17 cellular contexts compared by ENCODE assay signal in the genomic region with DNA sequence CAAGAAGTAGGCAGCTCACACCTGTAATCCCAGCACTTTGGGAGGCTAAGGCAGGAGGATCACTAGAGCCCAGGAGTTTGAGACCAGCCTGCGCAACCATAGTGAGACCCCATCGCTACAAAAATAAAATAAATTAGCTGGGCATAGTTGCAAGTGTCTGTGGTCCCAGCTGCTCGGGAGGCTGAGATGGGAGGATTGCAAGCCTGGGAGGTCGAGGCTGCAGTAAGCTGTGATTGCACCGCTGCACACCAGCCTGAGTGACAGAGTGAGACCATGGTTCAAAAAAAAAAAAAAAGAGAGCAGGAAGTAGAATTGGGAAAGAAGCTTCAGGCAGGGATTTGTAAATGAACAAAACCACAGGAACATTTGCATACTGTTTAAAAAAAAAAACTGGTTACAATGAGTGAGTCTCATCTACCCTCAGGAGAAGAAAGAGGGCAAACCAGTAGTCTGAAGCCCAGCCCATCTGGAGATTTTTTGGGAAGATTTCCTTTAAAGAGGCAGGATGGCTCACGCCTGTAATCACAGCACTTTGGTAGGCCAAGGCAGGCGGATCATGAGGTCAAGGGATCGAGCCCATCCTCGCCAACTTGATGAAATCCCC. TPM values are rescaled to one million over a fixed set of nuclear protein-coding genes. Genes with fewer than 3 reads are reported as not detected.
DNase-seq lines count a peak whose midpoint lies in the region; ATAC-seq and TF ChIP-seq lines count a peak whose summit lies in the region.
"Had no signal": no experiment of that assay in that cellular context is flagged by ENCODE, and none has a peak within 500 bp of the region (broad histone marks: within the 10 kb centered on the region; RNA-seq: fewer than 3 reads in every experiment).

No MANE protein-coding gene starts in this region.

- H3F3A ChIP-seq in GM23248 (ENCODE audit: insufficient read depth) = no peaks in the 10 kb centered on the region

- H4K20me1 ChIP-seq in GM23248 (ENCODE audit: insufficient read depth) = no peaks in the 10 kb centered on the region

- H3K4me2 ChIP-seq in GM23248 (ENCODE audit: unreplicated experiment) = no peak overlapping the region
- H3K4me2 ChIP-seq: hepatocyte had no signal

- in situ Hi-C loops in GM23248 (cut with MboI) = loop anchor here (25.0 kb wide), 1 partner anchor 591 kb away; no protein-coding TSS in a partner anchor

- H3K4me3 ChIP-seq in GM23248 = no peak overlapping the region
- H3K4me3 ChIP-seq in breast epithelium = no peak overlapping the region
- no peak overlapping the region for H3K4me3 ChIP-seq in psoas muscle
- H3K4me3 ChIP-seq in Peyer's patch = no peak overlapping the region
- H3K4me3 ChIP-seq in uterus = no peak overlapping the region
- H3K4me3 ChIP-seq: hepatocyte, K562, transverse colon had no signal

- H3K79me2 ChIP-seq in GM23248 (ENCODE audit: insufficient read depth) = no peaks in the 10 kb centered on the region
- H3K79me2 ChIP-seq: hepatocyte had no signal

- intact Hi-C loops in breast epithelium (cut with DNase I; ENCODE audit: low total_unique reads) (no loop called here), psoas muscle (cut with DNase I) (no loop called here), uterus (cut with DNase I; ENCODE audit: low total_unique reads) (no loop called here)

- TF ChIP-seq POLR2A in breast epithelium (IDR thresholded peaks at IDR 0.05) (no peak), Peyer's patch (IDR thresholded peaks at IDR 0.05) (no peak), uterus (IDR thresholded peaks at IDR 0.05) (no peak)

- H3K9ac ChIP-seq in GM23248 = no peak overlapping the region

- no peaks in the 10 kb centered on the region for H3K36me3 ChIP-seq in GM23248 (ENCODE audit: low read depth)
- H3K36me3 ChIP-seq in breast epithelium = no peaks in the 10 kb centered on the region
- H3K36me3 ChIP-seq in psoas muscle (ENCODE audit: insufficient read depth in 1 of 2, low read depth in 1 of 2) = peaks cover 0 to 44% of the 10 kb centered on the region in 2 donors
- peaks cover 0 to 8% (median 0%) of the 10 kb centered on the region in 3 donors for H3K36me3 ChIP-seq in Peyer's patch
- H3K36me3 ChIP-seq in uterus = no peaks in the 10 kb centered on the region
- H3K36me3 ChIP-seq: transverse colon had no signal

- no peak overlapping the region for H3K27ac ChIP-seq in GM23248
- H3K27ac ChIP-seq in breast epithelium = peak overlapping the region; percentile 80 to 87
- peak overlapping the region; percentile 90 for H3K27ac ChIP-seq in psoas muscle
- H3K27ac ChIP-seq in Peyer's patch = no peak overlapping the region
- H3K27ac ChIP-seq in uterus = no peak overlapping the region
- H3K27ac ChIP-seq: hepatocyte had no signal

- H2AFZ ChIP-seq in GM23248 = no peak overlapping the region
- H2AFZ ChIP-seq: hepatocyte had no signal

- H3K9me3 ChIP-seq in GM23248 (ENCODE audit: low read depth) (no peaks in the 10 kb centered on the region), breast epithelium (no peaks in the 10 kb centered on the region), psoas muscle (no peaks in the 10 kb centered on the region), Peyer's patch (no peaks in the 10 kb centered on the region), uterus (no peaks in the 10 kb centered on the region)
- H3K9me3 ChIP-seq: transverse colon had no signal

- ATAC-seq in psoas muscle = no peak
- ATAC-seq: K562, left colon had no signal

- H3K27me3 ChIP-seq in GM23248 (replicated peaks; ENCODE audit: insufficient read depth) = no peaks in the 10 kb centered on the region
- H3K27me3 ChIP-seq in breast epithelium = no peaks in the 10 kb centered on the region
- no peaks in the 10 kb centered on the region for H3K27me3 ChIP-seq in psoas muscle (ENCODE audit: insufficient read depth in 3 of 3, low read length in 2 of 3)
- H3K27me3 ChIP-seq in Peyer's patch = no peaks in the 10 kb centered on the region
- no peaks in the 10 kb centered on the region for H3K27me3 ChIP-seq in uterus
- H3K27me3 ChIP-seq: transverse colon had no signal

- H3K9me2 ChIP-seq in GM23248 (ENCODE audit: insufficient read depth) = no peaks in the 10 kb centered on the region

- peak; percentile 19 for DNase-seq in GM23248
- peak; percentile 83 for DNase-seq in NCI-H526 treated with DMSO at 0.1 percent for 48 hours (lab: John Stamatoyannopoulos, UW)
- DNase-seq in breast epithelium (ENCODE audit: low spot score in 2 of 2) = no peak
- DNase-seq in psoas muscle = no peak
- DNase-seq in activated CD4-positive, alpha-beta T cell treated with anti-CD3 and anti-CD28 coated beads for 48 hours = no peak
- DNase-seq in Peyer's patch = no peak
- no peak for DNase-seq in uterus
- DNase-seq: activated CD8-positive, alpha-beta memory T cell treated with anti-CD3 and anti-CD28 coated beads, Interleukin-2, amount 50 U/mL, for 4 hours; C1 segment of cervical spinal cord; EL; left colon; naive B cell; NCI-H187 treated with DMSO at 0.1 percent for 48 hours; retina; transverse colon had no signal

- WGBS in GM23248 (ENCODE audit: low coverage in 1 of 2, low lambda C conversion rate in 2 of 2, missing lambda C conversion rate in 2 of 2), 2 experiments = 90 to 91% methylated on average over 9 of the region's 9 CpGs
- WGBS in psoas muscle, 3 donors = 94 to 97% (median 96%) methylated on average over 9 of the region's 9 CpGs

- H3K4me1 ChIP-seq in GM23248 (ENCODE audit: insufficient read depth) = no peaks in the 10 kb centered on the region
- H3K4me1 ChIP-seq in breast epithelium = no peaks in the 10 kb centered on the region
- peaks cover 17% of the 10 kb centered on the region for H3K4me1 ChIP-seq in psoas muscle
- no peaks in the 10 kb centered on the region for H3K4me1 ChIP-seq in Peyer's patch
- no peaks in the 10 kb centered on the region for H3K4me1 ChIP-seq in uterus
- H3K4me1 ChIP-seq: transverse colon had no signal

- TF ChIP-seq CTCF in breast epithelium (IDR thresholded peaks at IDR 0.05) (no peak), psoas muscle (IDR thresholded peaks at IDR 0.05) (no peak), Peyer's patch (IDR thresholded peaks at IDR 0.05) (no peak), uterus (IDR thresholded peaks at IDR 0.05) (no peak)

RNA-seq across cellular contexts. Expression of a gene that starts 7.9 kb away (rescaled TPM):
- total RNA-seq in GM23248 (2014; rRNA removed; shearing (Covaris generic)) = 0.54 and 2.8 TPM in 2 replicates
- polyA plus RNA-seq in GM23248 (2016; fragmentation: Nextera tagmentation; extraction: Ambion mirVana) (0.91 and 1.4 TPM in 2 replicates), psoas muscle (1 to 10 TPM; 5.6 to 9.2 (median 6.3) TPM)
- total RNA-seq in breast epithelium (10 to 100 TPM; 12.1 to 41.4 (median 19.5) TPM), psoas muscle (10 to 100 TPM in 2 of 4 donors, 1 to 10 TPM in 2; 5.6 to 30.3 (median 16.1) TPM), Peyer's patch (10 to 100 TPM in 3 of 4 donors, 1 to 10 TPM in 1; 6.6 to 19.8 (median 14.4) TPM), uterus (10 to 100 TPM in 2 of 4 donors, 1 to 10 TPM in 2; 4.7 to 15.1 (median 11.8) TPM)
- total RNA-seq: K562 had no signal
- polyA plus RNA-seq: K562 had no signal

RNA-seq across cellular contexts. Expression of a gene that starts 25.4 kb away (rescaled TPM):
- 1.4 TPM in 1 of 2 replicates, not detected in the other for total RNA-seq in GM23248 (2014; rRNA removed; shearing (Covaris generic))
- polyA plus RNA-seq in GM23248 (2016; fragmentation: Nextera tagmentation; extraction: Ambion mirVana) = 0.28 TPM in 1 of 2 replicates, not detected in the other
- total RNA-seq in breast epithelium = 10 to 100 TPM in 1 of 3 donors, 1 to 10 TPM in 2; 6.0 to 19.0 (median 7.2) TPM
- 10 to 100 TPM in 3 of 4 donors, 1 to 10 TPM in 1; 8.0 to 18.7 (median 11.0) TPM for total RNA-seq in psoas muscle
- polyA plus RNA-seq in psoas muscle = 10 to 100 TPM in 2 of 3 donors, 1 to 10 TPM in 1; 1.5 to 22.1 (median 16.0) TPM
- 10 to 100 TPM in 2 of 4 donors, 1 to 10 TPM in 2; 6.0 to 15.0 (median 10.2) TPM for total RNA-seq in Peyer's patch
- total RNA-seq in uterus = 10 to 100 TPM in 1 of 4 donors, 1 to 10 TPM in 1, under 1 TPM in 1, not detected in 1; 0.59 to 30.9 (median 4.4) TPM
- total RNA-seq: hepatocyte had no signal

RNA-seq across cellular contexts. Expression of a gene that starts 30.9 kb away (rescaled TPM):
- total RNA-seq in GM23248 (2014; rRNA removed; shearing (Covaris generic)) = 62.3 and 94.1 TPM in 2 replicates
- polyA plus RNA-seq in GM23248 (2016; fragmentation: Nextera tagmentation; extraction: Ambion mirVana) (55.2 and 56.3 TPM in 2 replicates), psoas muscle (10 to 100 TPM; 26.6 to 83.8 (median 38.3) TPM)
- total RNA-seq in breast epithelium (10 to 100 TPM; 25.3 to 77.8 (median 38.7) TPM), psoas muscle (100 to 1,000 TPM in 2 of 4 donors, 10 to 100 TPM in 2; 31.3 to 133 (median 84.6) TPM), Peyer's patch (10 to 100 TPM in 3 of 4 donors, 1 to 10 TPM in 1; 7.0 to 47.9 (median 15.0) TPM), uterus (10 to 100 TPM; 12.8 to 98.9 (median 39.2) TPM)

Comparison
In these comparisons a context has a peak if more than half of its experiments do, and no peak if none do; other contexts are left out.
1. DNase-seq: peak in GM23248 (single experiment) and NCI-H526 treated with DMSO at 0.1 percent for 48 hours (single experiment); none in breast epithelium (0 of 2), psoas muscle (0 of 2), activated CD4-positive, alpha-beta T cell treated with anti-CD3 and anti-CD28 coated beads for 48 hours (single experiment), Peyer's patch (0 of 3) and uterus (0 of 2).
2. H3K27ac ChIP-seq: peak in breast epithelium (2 of 2) and psoas muscle (single experiment); none in GM23248 (single experiment), Peyer's patch (0 of 4) and uterus (0 of 2).